19 cellular contexts compared by ENCODE assay signal in the genomic region with DNA sequence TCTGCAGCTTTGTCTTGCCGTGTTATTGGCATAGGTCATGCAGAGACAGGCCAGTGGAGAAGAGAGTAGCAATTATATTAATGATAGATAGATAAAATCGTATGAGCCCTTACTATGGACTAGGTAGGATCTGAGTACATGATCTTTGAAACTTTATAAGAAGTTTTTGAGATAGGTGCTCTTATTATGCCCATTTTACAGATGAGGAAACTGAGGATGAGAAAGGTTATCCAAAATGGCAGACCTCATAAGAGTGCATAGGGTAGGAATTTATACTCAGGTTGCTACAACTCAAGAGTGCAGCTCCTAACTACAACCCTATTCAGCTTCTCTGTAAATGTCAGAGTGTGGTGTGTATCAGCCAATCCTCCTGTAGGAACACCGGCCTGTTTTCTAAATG.
DNase-seq lines count a peak whose midpoint lies in the region; ATAC-seq and TF ChIP-seq lines count a peak whose summit lies in the region.
"Had no signal": no experiment of that assay in that cellular context is flagged by ENCODE, and none has a peak within 500 bp of the region (broad histone marks: within the 10 kb centered on the region; RNA-seq: fewer than 3 reads in every experiment).

No MANE protein-coding gene starts in this region.

- DNase-seq in HCT116 (ENCODE audit: low read depth, low spot score) (no peak), PC-9 (no peak), caudate nucleus (lab: John Stamatoyannopoulos, UW) (no peak), occipital lobe (lab: John Stamatoyannopoulos, UW) (no peak), NCI-H82 (lab: John Stamatoyannopoulos, UW) (no peak), osteoblast (ENCODE audit: insufficient read length, low spot score, missing footprints) (no peak)
- DNase-seq: CD8-positive, alpha-beta memory T cell; GOT3; HCEC 1CT; IMR-90; NCI-H1092; NCI-H1694 treated with DMSO at 0.1 percent for 48 hours; NCI-H2171; NCI-H510A; SHP77 treated with DMSO at 0.1 percent for 48 hours had no signal

- no peak for TF ChIP-seq POLR2A in HCT116 (IDR thresholded peaks at IDR 0.05; ENCODE audit: borderline replicate concordance, extremely low read depth, insufficient read depth, insufficient read length)

- H3K79me2 ChIP-seq in HCT116 (ENCODE audit: insufficient read depth, low read length): peaks cover 17% of the 10 kb centered on the region; the same call in 1 of the 2 replicates
- no peaks in the 10 kb centered on the region for H3K79me2 ChIP-seq in PC-9 (ENCODE audit: low read depth)
- H3K79me2 ChIP-seq in osteoblast (ENCODE audit: insufficient read depth, low read length): no peaks in the 10 kb centered on the region

- no peak overlapping the region for H2AFZ ChIP-seq in HCT116 (ENCODE audit: low read depth, low read length, poor library complexity, severe bottlenecking)
- no peak overlapping the region for H2AFZ ChIP-seq in PC-9
- H2AFZ ChIP-seq in osteoblast (ENCODE audit: low read length): no peak overlapping the region

- BruUV-seq in HCT116 (replicated peaks; lab: Mats Ljungman, UMichigan) (no TSS peak), PC-9 (replicated peaks; lab: Mats Ljungman, UMichigan) (no TSS peak)

- H3K4me3 ChIP-seq in HCT116 (replicated peaks in 1 of 2; ENCODE audit: low read depth in 1 of 2, low read length in 2 of 2) (peak overlapping the region in 1 of 2 experiments; percentile 28; a peak in 1 of 4 replicates), PC-9 (no peak overlapping the region), osteoblast (ENCODE audit: insufficient read depth, low read length) (no peak overlapping the region)

- no peaks in the 10 kb centered on the region for H3K36me3 ChIP-seq in HCT116 (ENCODE audit: control insufficient read depth in 1 of 2, insufficient read depth in 2 of 2, low read length in 2 of 2)
- no peaks in the 10 kb centered on the region for H3K36me3 ChIP-seq in PC-9 (ENCODE audit: low read depth)
- H3K36me3 ChIP-seq in osteoblast (ENCODE audit: insufficient read depth, low read length): no peaks in the 10 kb centered on the region

- RAD21 ChIA-PET in HCT116 (lab: Charles Lee; ENCODE audit: low non-redundant PET in 1 of 2, low total read pairs in 2 of 2, uncharacterized antibody in 2 of 2, unreplicated experiment in 2 of 2): no interaction called here

- H3K27ac ChIP-seq in HCT116 (ENCODE audit: low read depth, low read length): peak overlapping the region; percentile 28; the same call in 1 of the 2 replicates
- H3K27ac ChIP-seq in PC-9: peak overlapping the region; percentile 84
- peak overlapping the region; percentile 40 for H3K27ac ChIP-seq in caudate nucleus (ENCODE audit: low read depth, low read length)
- no peak overlapping the region for H3K27ac ChIP-seq in osteoblast (ENCODE audit: low read depth, low read length)
- H3K27ac ChIP-seq: C4-2B, KMS-11, RWPE1 had no signal

- peak overlapping the region; percentile 48 for H3K9ac ChIP-seq in HCT116 (ENCODE audit: low read length)
- H3K9ac ChIP-seq: KMS-11 had no signal

- TF ChIP-seq RAD21 in HCT116 (IDR thresholded peaks at IDR 0.05; ENCODE audit: low read depth): no peak

- peaks cover 11% of the 10 kb centered on the region for H3F3A ChIP-seq in PC-9 (ENCODE audit: insufficient read depth, low read depth)

- TF ChIP-seq CTCF in HCT116 (IDR thresholded peaks at IDR 0.05 in 2 of 3, conservative IDR thresholded peaks at IDR 0.05 in 1 of 3; ENCODE audit: borderline replicate concordance in 1 of 3, insufficient read depth in 1 of 3, low read depth in 2 of 3, low read length in 2 of 3): no peak
- no peak for TF ChIP-seq CTCF in PC-9 (conservative IDR thresholded peaks at IDR 0.05)
- TF ChIP-seq CTCF in osteoblast (IDR thresholded peaks at IDR 0.05; ENCODE audit: extremely low read depth, low read depth, low read length): no peak

- intact Hi-C loops in HCT116 (cut with micrococcal nuclease) (loop anchor here (5.0 kb wide), 1 partner anchor 87 kb away; no protein-coding TSS in a partner anchor), PC-9 (cut with micrococcal nuclease; ENCODE audit: unreplicated experiment) (loop anchor here (5.0 kb wide), 1 partner anchor 552 kb away; no protein-coding TSS in a partner anchor)

- H3K4me2 ChIP-seq in HCT116 (ENCODE audit: low read length): peak overlapping the region; percentile 71
- peak overlapping the region; percentile 48; the same call in 1 of the 2 replicates for H3K4me2 ChIP-seq in PC-9
- no peak overlapping the region for H3K4me2 ChIP-seq in osteoblast (ENCODE audit: insufficient read depth, low read length)
- H3K4me2 ChIP-seq: KMS-11 had no signal

- H4K20me1 ChIP-seq in HCT116 (ENCODE audit: insufficient read depth): no peaks in the 10 kb centered on the region; the same call in 1 of the 2 replicates
- no peaks in the 10 kb centered on the region for H4K20me1 ChIP-seq in PC-9 (ENCODE audit: insufficient read depth)
- no peaks in the 10 kb centered on the region for H4K20me1 ChIP-seq in osteoblast (ENCODE audit: insufficient read depth, low read length)

- CTCF ChIA-PET in HCT116 (lab: Charles Lee): interaction anchor here (0.6 kb wide), 1 partner anchor 61 kb away, joined by 3 read pairs; no protein-coding TSS in a partner anchor
- CTCF ChIA-PET in PC-9 (lab: Charles Lee): interaction anchor here (0.5 kb wide), 1 partner anchor 693 kb away, joined by 3 read pairs; no protein-coding TSS in a partner anchor

- no peaks in the 10 kb centered on the region for H3K9me3 ChIP-seq in HCT116 (ENCODE audit: control insufficient read depth in 1 of 2, insufficient read depth in 1 of 2, low read depth in 1 of 2, low read length in 2 of 2)
- no peaks in the 10 kb centered on the region for H3K9me3 ChIP-seq in PC-9 (ENCODE audit: insufficient read depth, low read depth)
- no peaks in the 10 kb centered on the region for H3K9me3 ChIP-seq in osteoblast (ENCODE audit: low read depth, low read length)

- POLR2A ChIA-PET in HCT116 (lab: Charles Lee) (no interaction called here), PC-9 (lab: Charles Lee; ENCODE audit: unreplicated experiment) (interaction anchor here (0.7 kb wide), 1 partner anchor 77 kb away, joined by 3 read pairs; no protein-coding TSS in a partner anchor)

- ATAC-seq in HCT116 (no peak), GM19455 (IDR thresholded peaks at IDR 0.05; ENCODE audit: unreplicated experiment) (no peak)

- H3K9me2 ChIP-seq in HCT116 (ENCODE audit: insufficient read depth) (no peaks in the 10 kb centered on the region), PC-9 (ENCODE audit: insufficient read depth) (no peaks in the 10 kb centered on the region)

- H3K27me3 ChIP-seq in HCT116 (ENCODE audit: insufficient read depth, low read length): no peaks in the 10 kb centered on the region
- H3K27me3 ChIP-seq in PC-9 (ENCODE audit: insufficient read depth, low read depth): no peaks in the 10 kb centered on the region
- no peaks in the 10 kb centered on the region for H3K27me3 ChIP-seq in osteoblast (ENCODE audit: insufficient read depth, low read length)

- H3K4me1 ChIP-seq in HCT116 (ENCODE audit: control insufficient read depth in 1 of 2, insufficient read depth in 2 of 2, low read length in 2 of 2): peaks cover 9 to 49% of the 10 kb centered on the region in 2 experiments; a peak in 3 of 4 replicates
- peaks cover 25% of the 10 kb centered on the region for H3K4me1 ChIP-seq in PC-9 (replicated peaks; ENCODE audit: insufficient read depth)
- no peaks in the 10 kb centered on the region for H3K4me1 ChIP-seq in osteoblast (ENCODE audit: insufficient read depth, low read length)

TF ChIP-seq in HCT116, 20 proteins besides CTCF, POLR2A, EP300 and RAD21:
- TF ChIP-seq SP1 (IDR thresholded peaks at IDR 0.05; ENCODE audit: low read depth) (no peak), ATF3 (IDR thresholded peaks at IDR 0.05) (no peak), CBX3 (IDR thresholded peaks at IDR 0.05; ENCODE audit: low read depth) (no peak), SRF (IDR thresholded peaks at IDR 0.05; ENCODE audit: low read depth) (no peak), EZH2 (IDR thresholded peaks at IDR 0.05) (no peak), POLR2AphosphoS5 (IDR thresholded peaks at IDR 0.05; ENCODE audit: low read depth, low read length) (no peak), YY1 (IDR thresholded peaks at IDR 0.05; ENCODE audit: extremely low read depth, insufficient replicate concordance, low read depth, low read length) (no peak), REST (IDR thresholded peaks at IDR 0.05; ENCODE audit: low read depth) (no peak), TCF7L2 (IDR thresholded peaks at IDR 0.05; ENCODE audit: borderline replicate concordance, extremely low read depth, insufficient read depth, insufficient read length) (no peak), JUND (IDR thresholded peaks at IDR 0.05) (no peak), SIN3A (IDR thresholded peaks at IDR 0.05; ENCODE audit: low read depth) (no peak)
